ENCODE assay signal across 29 cellular contexts in the genomic region with DNA sequence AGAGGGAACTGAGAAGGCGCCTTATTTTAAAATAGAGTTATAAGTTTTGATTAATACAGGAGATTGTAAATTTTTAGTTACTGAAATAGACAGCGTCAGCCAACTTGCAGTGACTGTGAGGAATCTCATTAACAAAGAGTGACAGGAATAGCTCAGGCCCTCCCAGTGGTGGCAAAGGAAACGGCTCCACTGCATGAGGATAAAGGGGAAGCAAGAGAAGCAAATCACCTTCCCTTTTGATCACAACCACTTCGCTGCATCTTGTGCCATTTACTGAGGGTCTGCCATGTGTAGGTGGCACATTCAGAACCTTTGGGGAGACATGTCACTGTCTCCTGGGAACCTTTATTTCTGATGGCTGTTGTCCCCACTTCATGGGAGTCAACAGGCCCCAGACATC.
"Had no signal": no experiment of that assay in that cellular context is flagged by ENCODE, and none has a peak within 500 bp of the region (broad histone marks: within the 10 kb centered on the region; RNA-seq: fewer than 3 reads in every experiment).

No MANE protein-coding gene starts in this region.

- DNase-seq: naive thymus-derived CD8-positive, alpha-beta T cell; nephron progenitor cell; nucleus accumbens; ovary; posterior cingulate gyrus; psoas muscle; right cardiac atrium; right lobe of liver; sigmoid colon; small intestine; stimulated activated CD4-positive, alpha-beta T cell treated with anti-CD3 and anti-CD28 coated beads, Interleukin-15, amount 100 ng/mL, for 24 hours; stimulated activated CD4-positive, alpha-beta T cell treated with anti-CD3 and anti-CD28 coated beads, Interleukin-2, amount 100 ng/mL, for 24 hours; stimulated activated CD4-positive, alpha-beta T cell treated with anti-CD3 and anti-CD28 coated beads, Interleukin-2, amount 100 ng/mL, for 48 hours; stimulated activated CD4-positive, alpha-beta T cell treated with anti-CD3 and anti-CD28 coated beads, Interleukin-4, amount 100 ng/mL, for 24 hours; stimulated activated naive B cell treated with anti-CD40 and anti-IgM and Interleukin-4, amounts not matched to agents 10 μg/mL and 1 μg/mL and 100 μg/mL, for 72 hours; stimulated activated naive CD4-positive, alpha-beta T cell treated with Interleukin-2 at 50 U/mL for 16 hours; stomach; thyroid gland; trophoblast cell; upper lobe of left lung had no signal

- H3K27ac ChIP-seq: neutrophil, ovary, parathyroid adenoma, psoas muscle, right lobe of liver, sigmoid colon, stomach, thoracic aorta, thyroid gland, tibial nerve, upper lobe of left lung, vagina had no signal

- H3K36me3 Mint-ChIP-seq: naive thymus-derived CD8-positive, alpha-beta T cell; natural killer cell treated with Interleukin-12 subunit alpha and Interleukin-12 subunit beta and Interleukin-15 and Interleukin-18, amount 100 ng/mL, for 72 hours; stimulated activated effector memory CD8-positive, alpha-beta T cell treated with anti-CD3 and anti-CD28 coated beads, Interleukin-12 subunit alpha, Interleukin-12 subunit beta, amount 100 ng/mL, for 72 hours; stimulated activated naive B cell treated with anti-CD40 and anti-IgM and Interleukin-4, amounts not matched to agents 10 μg/mL and 1 μg/mL and 100 μg/mL, for 72 hours had no signal

- H3K27me3 Mint-ChIP-seq: stimulated activated naive CD8-positive, alpha-beta T cell treated with anti-CD3 and anti-CD28 coated beads, Interleukin-15, Interleukin-2, amounts not matched to agents 100 ng/mL and 50 ng/mL, for 24 hours had no signal

- H3K27me3 ChIP-seq: neutrophil, ovary, right lobe of liver, sigmoid colon, stomach, thyroid gland, tibial nerve, upper lobe of left lung, vagina had no signal

- ATAC-seq: naive thymus-derived CD8-positive, alpha-beta T cell; natural killer cell treated with Interleukin-12 subunit alpha and Interleukin-12 subunit beta and Interleukin-15 and Interleukin-18, amount 100 ng/mL, for 72 hours; psoas muscle; right cardiac atrium; right lobe of liver; stimulated activated effector memory CD8-positive, alpha-beta T cell treated with anti-CD3 and anti-CD28 coated beads, Interleukin-12 subunit alpha, Interleukin-12 subunit beta, amount 100 ng/mL, for 72 hours; stimulated activated naive B cell treated with anti-CD40 and anti-IgM and Interleukin-4, amounts not matched to agents 10 μg/mL and 1 μg/mL and 100 μg/mL, for 72 hours had no signal

- H2AFZ ChIP-seq: parathyroid adenoma had no signal

- H3K79me2 ChIP-seq: parathyroid adenoma had no signal

- H3K4me1 Mint-ChIP-seq: naive thymus-derived CD8-positive, alpha-beta T cell; nephron progenitor cell; stimulated activated effector memory CD8-positive, alpha-beta T cell treated with anti-CD3 and anti-CD28 coated beads, Interleukin-12 subunit alpha, Interleukin-12 subunit beta, amount 100 ng/mL, for 72 hours; stimulated activated naive B cell treated with anti-CD40 and anti-IgM and Interleukin-4, amounts not matched to agents 10 μg/mL and 1 μg/mL and 100 μg/mL, for 72 hours had no signal

- H3K9me3 Mint-ChIP-seq: naive thymus-derived CD8-positive, alpha-beta T cell; natural killer cell treated with Interleukin-12 subunit alpha and Interleukin-12 subunit beta and Interleukin-15 and Interleukin-18, amount 100 ng/mL, for 72 hours; nephron progenitor cell; stimulated activated naive B cell treated with anti-CD40 and anti-IgM and Interleukin-4, amounts not matched to agents 10 μg/mL and 1 μg/mL and 100 μg/mL, for 72 hours; stimulated activated naive CD8-positive, alpha-beta T cell treated with anti-CD3 and anti-CD28 coated beads, Interleukin-15, Interleukin-2, amounts not matched to agents 100 ng/mL and 50 ng/mL, for 24 hours had no signal

- H3K4me3 ChIP-seq: ovary, psoas muscle, right lobe of liver, sigmoid colon, stomach, thoracic aorta, thyroid gland, tibial nerve, upper lobe of left lung, vagina had no signal

- H3K4me3 Mint-ChIP-seq: naive thymus-derived CD8-positive, alpha-beta T cell; natural killer cell treated with Interleukin-12 subunit alpha and Interleukin-12 subunit beta and Interleukin-15 and Interleukin-18, amount 100 ng/mL, for 72 hours; nephron progenitor cell; stimulated activated effector memory CD8-positive, alpha-beta T cell treated with anti-CD3 and anti-CD28 coated beads, Interleukin-12 subunit alpha, Interleukin-12 subunit beta, amount 100 ng/mL, for 72 hours; stimulated activated naive B cell treated with anti-CD40 and anti-IgM and Interleukin-4, amounts not matched to agents 10 μg/mL and 1 μg/mL and 100 μg/mL, for 72 hours; stimulated activated naive CD8-positive, alpha-beta T cell treated with anti-CD3 and anti-CD28 coated beads, Interleukin-15, Interleukin-2, amounts not matched to agents 100 ng/mL and 50 ng/mL, for 24 hours had no signal

- H3K27ac Mint-ChIP-seq: naive thymus-derived CD8-positive, alpha-beta T cell; natural killer cell treated with Interleukin-12 subunit alpha and Interleukin-12 subunit beta and Interleukin-15 and Interleukin-18, amount 100 ng/mL, for 72 hours; nephron progenitor cell; progenitor cell of endocrine pancreas; stimulated activated effector memory CD8-positive, alpha-beta T cell treated with anti-CD3 and anti-CD28 coated beads, Interleukin-12 subunit alpha, Interleukin-12 subunit beta, amount 100 ng/mL, for 72 hours; stimulated activated naive B cell treated with anti-CD40 and anti-IgM and Interleukin-4, amounts not matched to agents 10 μg/mL and 1 μg/mL and 100 μg/mL, for 72 hours; stimulated activated naive CD8-positive, alpha-beta T cell treated with anti-CD3 and anti-CD28 coated beads, Interleukin-15, Interleukin-2, amounts not matched to agents 100 ng/mL and 50 ng/mL, for 24 hours had no signal

- H3K4me1 ChIP-seq: parathyroid adenoma, psoas muscle, right lobe of liver, sigmoid colon, stomach, thyroid gland, tibial nerve, upper lobe of left lung, vagina had no signal

- H3K9ac ChIP-seq: parathyroid adenoma had no signal

- H3K36me3 ChIP-seq: neutrophil, ovary, right lobe of liver, sigmoid colon, stomach, thoracic aorta, thyroid gland, tibial nerve, upper lobe of left lung, vagina had no signal

- H3K9me3 ChIP-seq: neutrophil, ovary, psoas muscle, right lobe of liver, sigmoid colon, stomach, thoracic aorta, thyroid gland, tibial nerve, upper lobe of left lung, vagina had no signal
